Comparison of ENCODE assay signal across 18 cellular contexts in genomic region chr16:84283314-84284167, GRCh38. TPM values are rescaled to one million over a fixed set of nuclear protein-coding genes. Genes with fewer than 3 reads are reported as not detected.
DNase-seq lines count a peak whose midpoint lies in the region; ATAC-seq and TF ChIP-seq lines count a peak whose summit lies in the region.
"Had no signal": no experiment of that assay in that cellular context is flagged by ENCODE, and none has a peak within 500 bp of the region (broad histone marks: within the 10 kb centered on the region; RNA-seq: fewer than 3 reads in every experiment).

No MANE protein-coding gene starts in this region.

- H2BK5ac ChIP-seq in IMR-90 (ENCODE audit: low read depth, low read length, poor library complexity, severe bottlenecking) (no peak overlapping the region), mesenchymal stem cell (ENCODE audit: low read depth, low read length, poor library complexity, severe bottlenecking) (no peak overlapping the region)

- no peak overlapping the region for H3K4me3 Mint-ChIP-seq in CD14-positive monocyte
- H3K4me3 Mint-ChIP-seq: activated naive CD4-positive, alpha-beta T cell treated with anti-CD3 and anti-CD28 coated beads, Interleukin-2, amount 50 U/mL, for 24 hours; mesothelial cell of epicardium had no signal

- H3K27ac Mint-ChIP-seq in CD14-positive monocyte: no peak overlapping the region
- H3K27ac Mint-ChIP-seq: activated naive CD4-positive, alpha-beta T cell treated with anti-CD3 and anti-CD28 coated beads, Interleukin-2, amount 50 U/mL, for 24 hours; mesothelial cell of epicardium had no signal

- CTCF ChIA-PET in IMR-90 (lab: Yijun Ruan, JAX): interaction anchor here (0.9 kb wide), 1 partner anchor 24 kb away, joined by 3 read pairs; no protein-coding TSS in a partner anchor

- H3K4me2 ChIP-seq in IMR-90 (ENCODE audit: low read depth, low read length) (no peak overlapping the region), fibroblast of lung (ENCODE audit: extremely low read depth, insufficient read depth, low read length) (no peak overlapping the region), mesenchymal stem cell (ENCODE audit: low read length, poor library complexity, severe bottlenecking) (no peak overlapping the region)

- no peak overlapping the region for H3K4me3 ChIP-seq in IMR-90 (ENCODE audit: insufficient read depth, low read depth, low read length)
- H3K4me3 ChIP-seq in fibroblast of lung (replicated peaks in 1 of 4; ENCODE audit: control extremely low read depth in 1 of 4, insufficient read depth in 1 of 4, low read depth in 3 of 4, low read length in 4 of 4): no peak overlapping the region
- H3K4me3 ChIP-seq in mesenchymal stem cell (ENCODE audit: insufficient read depth in 1 of 2, low read depth in 1 of 2, low read length in 2 of 2): no peak overlapping the region
- H3K4me3 ChIP-seq in suprapubic skin: no peak overlapping the region

- dilution Hi-C loops in IMR-90 (cut with HindIII; ENCODE audit: low sequenced_read_pairs, unreplicated experiment): no loop called here

- no peaks in the 10 kb centered on the region for H4K20me1 ChIP-seq in IMR-90 (ENCODE audit: insufficient read depth, low read length)
- no peaks in the 10 kb centered on the region for H4K20me1 ChIP-seq in fibroblast of lung (ENCODE audit: control insufficient read depth, extremely low read depth, insufficient read depth, low read length)

- H3K9me3 ChIP-seq in IMR-90 (ENCODE audit: control insufficient read depth, insufficient read depth, low read length) (peaks cover 4% of the 10 kb centered on the region), fibroblast of lung (ENCODE audit: control insufficient read depth, insufficient read depth, low read depth, low read length) (no peaks in the 10 kb centered on the region), mesenchymal stem cell (ENCODE audit: control insufficient read depth, low read length) (no peaks in the 10 kb centered on the region), suprapubic skin (no peaks in the 10 kb centered on the region)

- DNase-seq in IMR-90 (no peak), fibroblast of lung (ENCODE audit: low read depth in 2 of 2) (no peak), mesenchymal stem cell (no peak), suprapubic skin (ENCODE audit: low spot score in 2 of 2) (no peak), CD14-positive monocyte (ENCODE audit: low spot score) (no peak), NCI-H2029 treated with DMSO at 0.1 percent for 48 hours (lab: John Stamatoyannopoulos, UW) (no peak)
- no peak for DNase-seq in activated CD4-positive, alpha-beta T cell treated with anti-CD3 and anti-CD28 coated beads for 48 hours
- DNase-seq: activated CD8-positive, alpha-beta memory T cell treated with anti-CD3 and anti-CD28 coated beads, Interleukin-2, amount 50 U/mL, for 4 hours; DND-41; KBM-7; NCI-H1105; stimulated activated CD4-positive, alpha-beta T cell treated with anti-CD3 and anti-CD28 coated beads, Interleukin-1b, Interleukin-23, amount 100 ng/mL, for 48 hours; SW 1271 had no signal

- in situ Hi-C loops in IMR-90 (cut with MboI; ENCODE audit: low sequenced_read_pairs): loop anchor here (5.0 to 25.0 kb wide), 3 partner anchors 209 to 429 kb away; partner anchors contain the start of gene KLHL36

- POLR2A ChIA-PET in IMR-90 (lab: Charles Lee; ENCODE audit: unreplicated experiment): no interaction called here

- H4K8ac ChIP-seq in IMR-90 (ENCODE audit: low read depth in 2 of 2, low read length in 2 of 2) (peak overlapping the region; percentile 11 to 54; a peak in 2 of 4 replicates), mesenchymal stem cell (ENCODE audit: low read length) (no peak overlapping the region)

- H3K9ac ChIP-seq in IMR-90 (ENCODE audit: low read depth, low read length) (no peak overlapping the region; the same call in 1 of the 2 replicates), fibroblast of lung (ENCODE audit: insufficient read depth, low read length) (no peak overlapping the region), mesenchymal stem cell (ENCODE audit: low read length) (no peak overlapping the region)

- H2AFZ ChIP-seq in IMR-90 (replicated peaks; ENCODE audit: low read length, poor library complexity) (peak overlapping the region; percentile 50), fibroblast of lung (ENCODE audit: low read length) (peak overlapping the region; percentile 3), mesenchymal stem cell (ENCODE audit: low read depth, low read length) (no peak overlapping the region)

- no peaks in the 10 kb centered on the region for H3K79me2 ChIP-seq in fibroblast of lung (ENCODE audit: control insufficient read depth, insufficient read depth, low read length)

- peaks cover 7 to 13% (median 9%) of the 10 kb centered on the region in 3 donors for H3K27me3 Mint-ChIP-seq in CD14-positive monocyte (ENCODE audit: low read depth in 3 of 3)

- H4K91ac ChIP-seq in IMR-90 (ENCODE audit: insufficient read depth, low read depth, low read length) (peak overlapping the region; percentile 38; the same call in 1 of the 2 replicates), mesenchymal stem cell (ENCODE audit: low read length) (peak overlapping the region; percentile 21)

- TF ChIP-seq POLR2A in IMR-90 (IDR thresholded peaks at IDR 0.05; ENCODE audit: low read depth, low read length) (no peak), suprapubic skin (IDR thresholded peaks at IDR 0.05) (no peak)

- no peaks in the 10 kb centered on the region for H3K27me3 ChIP-seq in IMR-90 (ENCODE audit: control insufficient read depth, insufficient read depth, low read length)
- H3K27me3 ChIP-seq in fibroblast of lung (ENCODE audit: control insufficient read depth, insufficient read depth, low read length): peaks cover under 1% of the 10 kb centered on the region
- H3K27me3 ChIP-seq in mesenchymal stem cell (ENCODE audit: control insufficient read depth in 1 of 2, insufficient read depth in 1 of 2, low read length in 2 of 2): peaks cover 37 to 60% of the 10 kb centered on the region in 2 experiments
- H3K27me3 ChIP-seq in suprapubic skin: no peaks in the 10 kb centered on the region

- H2BK120ac ChIP-seq in IMR-90 (ENCODE audit: low read depth, low read length): peak overlapping the region; percentile 41
- no peak overlapping the region for H2BK120ac ChIP-seq in mesenchymal stem cell (ENCODE audit: low read depth, low read length)

- H3K4ac ChIP-seq in IMR-90 (ENCODE audit: low read depth, low read length): peak overlapping the region; percentile 59
- no peak overlapping the region for H3K4ac ChIP-seq in mesenchymal stem cell (ENCODE audit: low read depth in 1 of 2, low read length in 2 of 2)

- H3K9me3 Mint-ChIP-seq in CD14-positive monocyte: no peaks in the 10 kb centered on the region
- H3K9me3 Mint-ChIP-seq: activated naive CD4-positive, alpha-beta T cell treated with anti-CD3 and anti-CD28 coated beads, Interleukin-2, amount 50 U/mL, for 24 hours had no signal

- H2BK20ac ChIP-seq in IMR-90 (ENCODE audit: low read depth, low read length): peak overlapping the region; percentile 71

- H3K23ac ChIP-seq in IMR-90 (ENCODE audit: low read depth, low read length): no peak overlapping the region
- H3K23ac ChIP-seq in mesenchymal stem cell (ENCODE audit: low read length in 2 of 2): no peak overlapping the region

- H3K14ac ChIP-seq in IMR-90 (replicated peaks; ENCODE audit: low read depth, low read length) (no peak overlapping the region), mesenchymal stem cell (ENCODE audit: low read length in 2 of 2) (no peak overlapping the region)

- H3K9me1 ChIP-seq in IMR-90 (ENCODE audit: insufficient read depth, low read length): peaks cover 7% of the 10 kb centered on the region

- H3K4me1 ChIP-seq in IMR-90 (ENCODE audit: control insufficient read depth, insufficient read depth, low read length) (peaks cover 15% of the 10 kb centered on the region), fibroblast of lung (ENCODE audit: control insufficient read depth, extremely low read depth, insufficient read depth, low read length) (peaks cover 8% of the 10 kb centered on the region), mesenchymal stem cell (ENCODE audit: control insufficient read depth, insufficient read depth, low read depth, low read length) (peaks cover 16% of the 10 kb centered on the region), suprapubic skin (peaks cover 15% of the 10 kb centered on the region)

- BruUV-seq in IMR-90 (replicated peaks; lab: Mats Ljungman, UMichigan): no TSS peak

- no peak overlapping the region for H3K56ac ChIP-seq in IMR-90 (ENCODE audit: extremely low read depth, insufficient read depth, low read length)

- H2AK5ac ChIP-seq in IMR-90 (ENCODE audit: low read depth, low read length) (peak overlapping the region; percentile 74), mesenchymal stem cell (ENCODE audit: low read length, severe bottlenecking) (no peak overlapping the region)

- peak overlapping the region; percentile 2; the same call in 1 of the 2 replicates for H3K27ac ChIP-seq in IMR-90 (ENCODE audit: insufficient read depth, low read length)
- no peak overlapping the region for H3K27ac ChIP-seq in fibroblast of lung (ENCODE audit: insufficient read depth, low read length)
- H3K27ac ChIP-seq in mesenchymal stem cell (ENCODE audit: low read length, poor library complexity, severe bottlenecking): no peak overlapping the region
- peak overlapping the region; percentile 35 for H3K27ac ChIP-seq in suprapubic skin

- peak overlapping the region; percentile 65 for H4K5ac ChIP-seq in IMR-90 (ENCODE audit: low read depth, low read length)

- H3K18ac ChIP-seq in IMR-90 (ENCODE audit: low read depth, low read length): peak overlapping the region; percentile 38; the same call in 1 of the 2 replicates
- no peak overlapping the region for H3K18ac ChIP-seq in mesenchymal stem cell (ENCODE audit: low read depth in 1 of 2, low read length in 2 of 2)

- WGBS in IMR-90 (ENCODE audit: extremely low coverage in 2 of 2, insufficient read length in 1 of 2), 2 experiments: 72% methylated on average over 14 of the region's 25 CpGs; no CpG with 5 or more reads in 1 of the 2 experiments
- 51% methylated on average over 25 of the region's 25 CpGs for WGBS in mesenchymal stem cell
- 76% methylated on average over 25 of the region's 25 CpGs for WGBS in suprapubic skin

- H3K36me3 ChIP-seq in IMR-90 (ENCODE audit: control insufficient read depth, insufficient read depth, low read length): no peaks in the 10 kb centered on the region
- no peaks in the 10 kb centered on the region for H3K36me3 ChIP-seq in fibroblast of lung (ENCODE audit: control insufficient read depth, insufficient read depth, low read length)
- no peaks in the 10 kb centered on the region for H3K36me3 ChIP-seq in mesenchymal stem cell (ENCODE audit: control insufficient read depth in 1 of 2, insufficient read depth in 2 of 2, low read depth in 1 of 2, low read length in 2 of 2)
- H3K36me3 ChIP-seq in suprapubic skin: no peaks in the 10 kb centered on the region

- H2BK15ac ChIP-seq in IMR-90 (ENCODE audit: low read depth, low read length) (peak overlapping the region; percentile 89; the same call in 2 of the 3 replicates), mesenchymal stem cell (ENCODE audit: low read depth, poor library complexity, severe bottlenecking) (peak overlapping the region; percentile 1)

- TF ChIP-seq RAD21 in IMR-90 (IDR thresholded peaks at IDR 0.05; ENCODE audit: low read length): no peak

- peak overlapping the region; percentile 2 for H2AK9ac ChIP-seq in IMR-90 (replicated peaks; ENCODE audit: low read depth, low read length, poor library complexity)

- peaks cover 3% of the 10 kb centered on the region for H3K4me1 Mint-ChIP-seq in CD14-positive monocyte
- H3K4me1 Mint-ChIP-seq: activated naive CD4-positive, alpha-beta T cell treated with anti-CD3 and anti-CD28 coated beads, Interleukin-2, amount 50 U/mL, for 24 hours had no signal

- no peaks in the 10 kb centered on the region for H3K36me3 Mint-ChIP-seq in CD14-positive monocyte
- H3K36me3 Mint-ChIP-seq: activated naive CD4-positive, alpha-beta T cell treated with anti-CD3 and anti-CD28 coated beads, Interleukin-2, amount 50 U/mL, for 24 hours; mesothelial cell of epicardium had no signal

- TF ChIP-seq CTCF in IMR-90 (conservative IDR thresholded peaks at IDR 0.05; ENCODE audit: low read depth, low read length) (no peak), fibroblast of lung (conservative IDR thresholded peaks at IDR 0.05 in 1 of 2, IDR thresholded peaks at IDR 0.05 in 1 of 2; ENCODE audit: low read depth in 1 of 2, low read length in 2 of 2) (no peak), suprapubic skin (IDR thresholded peaks at IDR 0.05) (no peak), CD14-positive monocyte (IDR thresholded peaks at IDR 0.05) (no peak)

- H3K79me1 ChIP-seq in IMR-90 (ENCODE audit: low read depth in 1 of 2, low read length in 2 of 2) (no peaks in the 10 kb centered on the region), mesenchymal stem cell (replicated peaks; ENCODE audit: low read length, poor library complexity, severe bottlenecking) (no peaks in the 10 kb centered on the region)

- ATAC-seq in IMR-90 (ENCODE audit: low read depth): no peak
- ATAC-seq in GM19351 (IDR thresholded peaks at IDR 0.05; ENCODE audit: unreplicated experiment): no peak
- ATAC-seq: Panc1 had no signal

- intact Hi-C loops in IMR-90 (cut with micrococcal nuclease) (no loop called here), CD14-positive monocyte (cut with micrococcal nuclease) (no loop called here)

- peak overlapping the region in 1 of 2 experiments; percentile 80 for H2BK12ac ChIP-seq in mesenchymal stem cell (ENCODE audit: low read length in 2 of 2)

- TF ChIP-seq EP300 in suprapubic skin (IDR thresholded peaks at IDR 0.05): no peak

RNA-seq across cellular contexts. Expression of gene WFDC1, which starts 11.1 kb away (rescaled TPM):
- total RNA-seq in IMR-90 (2012; rRNA removed) (4.7 and 5.0 TPM in 2 replicates), fibroblast of lung (3.1 and 34.0 TPM in 2 replicates), suprapubic skin (1 to 10 TPM in 2 of 4 donors, under 1 TPM in 1, not detected in 1; 0.49 to 1.4 (median 1.3) TPM)
- polyA plus RNA-seq in IMR-90 (2012; rRNA removed) (6.8 and 7.0 TPM in 2 replicates), fibroblast of lung (4.7 and 32.1 TPM in 2 replicates), CD14-positive monocyte (not detected)
- 3.9 and 5.8 TPM in 2 replicates for polyA plus RNA-seq in IMR-90 (2012; cell fraction: cytosol; rRNA removed)
- 4.6 and 4.9 TPM in 2 replicates for polyA plus RNA-seq in IMR-90 (2012; cell fraction: nucleus; rRNA removed; ENCODE audit: low replicate concordance)
- 5.8 and 38.4 TPM in 2 replicates for polyA plus RNA-seq in fibroblast of lung (2012)
- polyA minus RNA-seq in fibroblast of lung (ENCODE audit: low replicate concordance): 0.63 and 25.3 TPM in 2 replicates
- polyA plus RNA-seq in mesenchymal stem cell (2013, experiment 1 of 2): 3.7 TPM
- polyA plus RNA-seq in mesenchymal stem cell (2013, experiment 2 of 2): 4.0 TPM

RNA-seq across cellular contexts. Expression of gene KCNG4, which starts 43.7 kb away (rescaled TPM):
- total RNA-seq in IMR-90 (2012; rRNA removed) (not detected in 2 replicates), fibroblast of lung (not detected in 2 replicates), suprapubic skin (not detected)
- polyA plus RNA-seq in IMR-90 (2012; rRNA removed) (not detected in 2 replicates), fibroblast of lung (not detected in 2 replicates), CD14-positive monocyte (not detected)
- polyA plus RNA-seq in IMR-90 (2012; cell fraction: cytosol; rRNA removed): not detected in 2 replicates
- not detected in 2 replicates for polyA plus RNA-seq in IMR-90 (2012; cell fraction: nucleus; rRNA removed; ENCODE audit: low replicate concordance)
- polyA plus RNA-seq in fibroblast of lung (2012): not detected in 2 replicates
- not detected in 2 replicates for polyA minus RNA-seq in fibroblast of lung (ENCODE audit: low replicate concordance)
- polyA plus RNA-seq in mesenchymal stem cell (2013, experiment 1 of 2): not detected
- polyA plus RNA-seq in mesenchymal stem cell (2013, experiment 2 of 2): not detected
- total RNA-seq: mesothelial cell of epicardium, ureter had no signal

Comparison
In these comparisons a context has a peak if more than half of its experiments do, and no peak if none do; other contexts are left out.
1. H3K27ac ChIP-seq: peak in IMR-90 (single experiment) and suprapubic skin (single experiment); none in fibroblast of lung (single experiment) and mesenchymal stem cell (single experiment).